13 cellular contexts compared by ENCODE assay signal in the genomic region with DNA sequence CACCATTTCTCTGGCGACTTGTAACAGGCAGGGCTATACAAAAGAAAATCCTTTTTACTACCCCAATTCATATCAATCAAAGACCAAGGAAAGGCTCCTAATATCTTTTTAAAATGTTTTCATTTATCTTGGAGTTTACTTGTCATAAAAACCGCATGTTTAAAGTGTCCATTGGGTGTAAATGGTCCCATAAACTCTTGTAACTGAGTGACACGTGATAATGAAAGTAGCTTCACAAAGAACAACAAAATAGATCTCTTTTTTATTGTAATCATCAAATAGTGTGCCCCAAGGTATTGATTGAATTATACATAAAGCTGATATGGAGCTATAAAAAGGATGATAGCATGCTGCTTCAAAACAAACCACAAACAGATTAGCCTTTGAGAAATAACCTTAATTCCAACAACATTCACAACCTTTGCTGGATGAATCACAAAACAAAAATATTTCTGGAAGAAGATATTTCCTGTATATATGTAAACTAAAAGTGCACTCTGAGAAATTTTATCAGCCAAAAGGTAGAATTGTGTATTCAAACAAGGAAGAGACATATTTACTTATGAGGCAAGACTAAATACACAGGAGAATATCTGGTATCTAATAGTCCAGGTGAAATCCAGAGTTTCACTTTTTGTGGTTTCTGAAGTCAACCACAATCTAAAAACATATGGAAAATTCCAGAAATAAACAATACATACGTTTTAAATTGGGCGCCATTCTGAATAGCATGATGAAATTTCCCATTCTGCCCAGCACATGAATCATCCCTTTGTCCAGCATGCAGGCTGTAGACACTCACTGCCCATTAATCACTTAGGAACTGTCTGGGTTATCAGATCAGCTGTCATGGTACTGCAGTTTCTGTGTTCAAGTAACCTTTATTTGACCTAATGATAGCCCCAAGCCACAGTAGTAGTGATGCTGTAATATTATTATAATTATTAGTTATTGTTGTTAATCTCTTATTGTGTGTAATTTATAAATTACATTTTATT.
DNase-seq lines count a peak whose midpoint lies in the region; ATAC-seq and TF ChIP-seq lines count a peak whose summit lies in the region.
"Had no signal": no experiment of that assay in that cellular context is flagged by ENCODE, and none has a peak within 500 bp of the region (broad histone marks: within the 10 kb centered on the region; RNA-seq: fewer than 3 reads in every experiment).

No MANE protein-coding gene starts in this region.

- DNase-seq in HT1080 (ENCODE audit: low read depth) (peak; percentile 76), RWPE2 (ENCODE audit: low spot score) (no peak), epithelial cell of prostate (ENCODE audit: low read depth, low spot score) (peak; percentile 79), progenitor cell of endocrine pancreas (ENCODE audit: low spot score, unreplicated experiment) (no peak), thyroid gland (no peak)
- no peak for DNase-seq in activated CD4-positive, alpha-beta T cell treated with anti-CD3 and anti-CD28 coated beads, Interleukin-2, amount 50 U/mL, for 48 hours
- DNase-seq in activated T-cell treated with anti-CD3 and anti-CD28 coated beads, Interleukin-2, amount 50 U/mL, for 1 hour, result no peak
- no peak for DNase-seq in activated naive CD4-positive, alpha-beta T cell treated with anti-CD3 and anti-CD28 coated beads, Interleukin-2, amount 10 ng/mL, durations not matched to agents 7 days and 5 days
- DNase-seq: amniotic stem cell; effector CD4-positive, alpha-beta T cell; MG63; NCI-H774 had no signal

- WGBS in thyroid gland, 2 donors, result 77 to 81% methylated on average over 5 of the region's 5 CpGs

- ATAC-seq in RWPE2 (ENCODE audit: low read depth), result peak; percentile 92

- H3K4me1 ChIP-seq in RWPE2 (ENCODE audit: insufficient read depth, poor library complexity, severe bottlenecking), result no peaks in the 10 kb centered on the region
- peaks cover 7 to 9% of the 10 kb centered on the region in 2 donors for H3K4me1 ChIP-seq in thyroid gland
- H3K4me1 ChIP-seq: right atrium auricular region had no signal

- H3K27ac Mint-ChIP-seq in progenitor cell of endocrine pancreas, result peak overlapping the region; percentile 35
- H3K27ac Mint-ChIP-seq in activated naive CD4-positive, alpha-beta T cell treated with anti-CD3 and anti-CD28 coated beads, Interleukin-2, amount 10 ng/mL, durations not matched to agents 7 days and 5 days, result no peak overlapping the region

- intact Hi-C loops in thyroid gland (cut with DNase I), result no loop called here

- H3K36me3 ChIP-seq in RWPE2 (ENCODE audit: low read depth) (no peaks in the 10 kb centered on the region), thyroid gland (no peaks in the 10 kb centered on the region)
- H3K36me3 ChIP-seq: MG63, right atrium auricular region had no signal

- TF ChIP-seq CTCF in RWPE2 (IDR thresholded peaks at IDR 0.05; ENCODE audit: poor library complexity, severe bottlenecking) (no peak), progenitor cell of endocrine pancreas (IDR thresholded peaks at IDR 0.05; ENCODE audit: unreplicated experiment) (no peak), thyroid gland (IDR thresholded peaks at IDR 0.05) (no peak)

- peaks cover 12% of the 10 kb centered on the region for H3K4me1 Mint-ChIP-seq in progenitor cell of endocrine pancreas (ENCODE audit: low read depth)
- no peaks in the 10 kb centered on the region for H3K4me1 Mint-ChIP-seq in activated naive CD4-positive, alpha-beta T cell treated with anti-CD3 and anti-CD28 coated beads, Interleukin-2, amount 10 ng/mL, durations not matched to agents 7 days and 5 days

- peaks cover 15% of the 10 kb centered on the region for H3K9me3 Mint-ChIP-seq in progenitor cell of endocrine pancreas (ENCODE audit: low read depth)
- H3K9me3 Mint-ChIP-seq in activated naive CD4-positive, alpha-beta T cell treated with anti-CD3 and anti-CD28 coated beads, Interleukin-2, amount 10 ng/mL, durations not matched to agents 7 days and 5 days, result no peaks in the 10 kb centered on the region

- H3K4me3 ChIP-seq in RWPE2 (ENCODE audit: severe bottlenecking), result no peak overlapping the region
- H3K4me3 ChIP-seq in thyroid gland (replicated peaks in 1 of 3), result no peak overlapping the region
- H3K4me3 ChIP-seq: MG63, right atrium auricular region had no signal

- no peak overlapping the region for H3K4me3 Mint-ChIP-seq in progenitor cell of endocrine pancreas (ENCODE audit: low read depth)
- no peak overlapping the region for H3K4me3 Mint-ChIP-seq in activated naive CD4-positive, alpha-beta T cell treated with anti-CD3 and anti-CD28 coated beads, Interleukin-2, amount 10 ng/mL, durations not matched to agents 7 days and 5 days

- H3K27ac ChIP-seq in RWPE2 (ENCODE audit: poor library complexity, severe bottlenecking) (peak overlapping the region; percentile 26), epithelial cell of prostate (peak overlapping the region; percentile 28), thyroid gland (no peak overlapping the region)
- H3K27ac ChIP-seq: right atrium auricular region had no signal

- TF ChIP-seq POLR2A in thyroid gland (IDR thresholded peaks at IDR 0.05), result no peak

- no peaks in the 10 kb centered on the region for H3K27me3 Mint-ChIP-seq in progenitor cell of endocrine pancreas
- no peaks in the 10 kb centered on the region for H3K27me3 Mint-ChIP-seq in activated naive CD4-positive, alpha-beta T cell treated with anti-CD3 and anti-CD28 coated beads, Interleukin-2, amount 10 ng/mL, durations not matched to agents 7 days and 5 days

- H3K36me3 Mint-ChIP-seq in progenitor cell of endocrine pancreas (ENCODE audit: insufficient read depth), result peaks cover 15% of the 10 kb centered on the region
- H3K36me3 Mint-ChIP-seq in activated naive CD4-positive, alpha-beta T cell treated with anti-CD3 and anti-CD28 coated beads, Interleukin-2, amount 10 ng/mL, durations not matched to agents 7 days and 5 days, result no peaks in the 10 kb centered on the region

- H3K27me3 ChIP-seq in RWPE2 (ENCODE audit: insufficient read depth, poor library complexity, severe bottlenecking), result no peaks in the 10 kb centered on the region
- H3K27me3 ChIP-seq in thyroid gland, result no peaks in the 10 kb centered on the region
- H3K27me3 ChIP-seq: MG63, right atrium auricular region had no signal

- CTCF ChIA-PET in activated naive CD4-positive, alpha-beta T cell treated with anti-CD3 and anti-CD28 coated beads, Interleukin-2, amount 10 ng/mL, durations not matched to agents 7 days and 5 days (lab: Charles Lee), result no interaction called here

- no peaks in the 10 kb centered on the region for H3K9me3 ChIP-seq in RWPE2 (ENCODE audit: severe bottlenecking)
- H3K9me3 ChIP-seq in thyroid gland, result no peaks in the 10 kb centered on the region
- H3K9me3 ChIP-seq: MG63, right atrium auricular region had no signal

Comparison
In these comparisons a context has a peak if more than half of its experiments do, and no peak if none do; other contexts are left out.
1. DNase-seq: peak in HT1080 (single experiment) and epithelial cell of prostate (single experiment); none in RWPE2 (single experiment), progenitor cell of endocrine pancreas (single experiment), activated CD4-positive, alpha-beta T cell treated with anti-CD3 and anti-CD28 coated beads, Interleukin-2, amount 50 U/mL, for 48 hours (0 of 2), activated T-cell treated with anti-CD3 and anti-CD28 coated beads, Interleukin-2, amount 50 U/mL, for 1 hour (single experiment), thyroid gland (0 of 2) and activated naive CD4-positive, alpha-beta T cell treated with anti-CD3 and anti-CD28 coated beads, Interleukin-2, amount 10 ng/mL, durations not matched to agents 7 days and 5 days (single experiment).
2. H3K27ac ChIP-seq: peak in RWPE2 (single experiment) and epithelial cell of prostate (single experiment); none in thyroid gland (0 of 3).